In genomic region chr10:71213127-71213616, GRCh38 we compare ENCODE assay signal across 8 cellular contexts. TPM values are rescaled to one million over a fixed set of nuclear protein-coding genes. Genes with fewer than 3 reads are reported as not detected.
DNase-seq lines count a peak whose midpoint lies in the region; ATAC-seq and TF ChIP-seq lines count a peak whose summit lies in the region.

No MANE protein-coding gene starts in this region.

- peaks cover 14% of the 10 kb centered on the region for H3K4me1 Mint-ChIP-seq in activated T-cell treated with anti-CD3 and anti-CD28 coated beads, Interleukin-2, amount 50 U/mL, for 72 hours (ENCODE audit: low read depth)

- H3K36me3 ChIP-seq in neural cell (ENCODE audit: insufficient read depth, low read length) = no peaks in the 10 kb centered on the region
- no peaks in the 10 kb centered on the region for H3K36me3 ChIP-seq in aorta (ENCODE audit: control insufficient read depth in 1 of 2, insufficient read depth in 2 of 2, low read length in 1 of 2)

- H3K9me3 Mint-ChIP-seq in activated T-cell treated with anti-CD3 and anti-CD28 coated beads, Interleukin-2, amount 50 U/mL, for 72 hours = no peaks in the 10 kb centered on the region

- ATAC-seq in activated T-cell treated with anti-CD3 and anti-CD28 coated beads, Interleukin-2, amount 50 U/mL, for 72 hours (replicated peaks in 1 of 2) = peak; percentile 59 to 63
- ATAC-seq in foreskin keratinocyte (peak; percentile 23), aorta (ENCODE audit: low FRiP score) (no peak)

- peak overlapping the region; percentile 59 to 72 for H3K4me3 Mint-ChIP-seq in activated T-cell treated with anti-CD3 and anti-CD28 coated beads, Interleukin-2, amount 50 U/mL, for 72 hours

- H3K27ac ChIP-seq in foreskin keratinocyte (no peak overlapping the region), neural cell (ENCODE audit: low read length) (no peak overlapping the region), aorta (ENCODE audit: low read depth in 1 of 2, low read length in 2 of 2) (peak overlapping the region in 1 of 2 donors; percentile 65)

- TF ChIP-seq CTCF in foreskin keratinocyte (conservative IDR thresholded peaks at IDR 0.05) (no peak), neural cell (IDR thresholded peaks at IDR 0.05; ENCODE audit: poor library complexity, severe bottlenecking) (no peak), GM10248 (IDR thresholded peaks at IDR 0.05; ENCODE audit: control extremely low read depth, extremely low read depth, low read depth, missing control alignments) (no peak)

- H3K4me1 ChIP-seq in foreskin keratinocyte = peaks cover 3% of the 10 kb centered on the region
- peaks cover 0 to 3% of the 10 kb centered on the region in 2 donors for H3K4me1 ChIP-seq in aorta (ENCODE audit: control insufficient read depth in 1 of 2, insufficient read depth in 2 of 2, low read length in 2 of 2)

- no peaks in the 10 kb centered on the region for H3K9me2 ChIP-seq in neural cell (ENCODE audit: insufficient read depth, low read length)

- no peak overlapping the region for H3K27ac Mint-ChIP-seq in activated T-cell treated with anti-CD3 and anti-CD28 coated beads, Interleukin-2, amount 50 U/mL, for 72 hours

- POLR2A ChIA-PET in GM10248 (lab: Yijun Ruan, JAX) = no interaction called here

- WGBS in aorta, 2 donors = 0% methylated on average over 36 of the region's 36 CpGs

- no peaks in the 10 kb centered on the region for H3K36me3 Mint-ChIP-seq in activated T-cell treated with anti-CD3 and anti-CD28 coated beads, Interleukin-2, amount 50 U/mL, for 72 hours (ENCODE audit: insufficient read depth in 2 of 2)

- peak overlapping the region; percentile 55 for H3K9ac ChIP-seq in neural cell (ENCODE audit: low read length)

- H3K27me3 Mint-ChIP-seq in activated T-cell treated with anti-CD3 and anti-CD28 coated beads, Interleukin-2, amount 50 U/mL, for 72 hours (ENCODE audit: low read depth) = peaks cover 65% of the 10 kb centered on the region

- peak overlapping the region; percentile 42 for H2AFZ ChIP-seq in neural cell (ENCODE audit: low read depth, low read length)

- H3K27me3 ChIP-seq in foreskin keratinocyte (peaks cover 67% of the 10 kb centered on the region), neural cell (ENCODE audit: insufficient read depth, low read depth, low read length) (peaks cover 58% of the 10 kb centered on the region), aorta (ENCODE audit: control insufficient read depth in 1 of 2, insufficient read depth in 2 of 2, low read length in 1 of 2) (no peaks in the 10 kb centered on the region)

- H3K79me2 ChIP-seq in neural cell (replicated peaks; ENCODE audit: insufficient read depth, low read length) = no peaks in the 10 kb centered on the region

- TF ChIP-seq RAD21 in neural cell (conservative IDR thresholded peaks at IDR 0.05) = no peak

- peak; percentile 25 for DNase-seq in SIG-M5 treated with dmso at 0.1 percent for 504 hours (lab: John Stamatoyannopoulos, UW; ENCODE audit: unreplicated experiment)
- no peak for DNase-seq in SIG-M5 (lab: John Stamatoyannopoulos, UW)
- peak; percentile 12 for DNase-seq in NCI-H2107 treated with DMSO at 0.1 percent for 48 hours (lab: John Stamatoyannopoulos, UW; ENCODE audit: unreplicated experiment)
- DNase-seq in activated T-cell treated with anti-CD3 and anti-CD28 coated beads, Interleukin-2, amount 50 U/mL, for 72 hours = peak; percentile 55 to 59
- DNase-seq in foreskin keratinocyte = peak; percentile 66 to 81
- peak; percentile 73 to 82 for DNase-seq in aorta
- DNase-seq in GM10248 (ENCODE audit: extremely low spot score) = no peak

- H3K9me3 ChIP-seq in neural cell (ENCODE audit: low read length) (no peaks in the 10 kb centered on the region), aorta (ENCODE audit: control insufficient read depth, low read length) (no peaks in the 10 kb centered on the region)

- peaks cover 7% of the 10 kb centered on the region for H3F3A ChIP-seq in neural cell (ENCODE audit: insufficient read depth, low read length, poor library complexity, severe bottlenecking)

- intact Hi-C loops in aorta (cut with DNase I) = loop anchor here (2.0 to 5.0 kb wide), 3 partner anchors 22 to 54 kb away; no protein-coding TSS in a partner anchor

- H3K4me2 ChIP-seq in neural cell (ENCODE audit: low read length) = peak overlapping the region; percentile 84

- CTCF ChIA-PET in GM10248 (lab: Yijun Ruan, JAX) = no interaction called here

- no peak for TF ChIP-seq EP300 in neural cell (conservative IDR thresholded peaks at IDR 0.05; ENCODE audit: poor library complexity, severe bottlenecking)

- peak overlapping the region; percentile 84 for H3K4me3 ChIP-seq in neural cell (ENCODE audit: low read length)
- peak overlapping the region; percentile 54 to 71 for H3K4me3 ChIP-seq in aorta (ENCODE audit: low read length in 2 of 2)

- H4K20me1 ChIP-seq in neural cell (ENCODE audit: insufficient read depth) = no peaks in the 10 kb centered on the region

TF ChIP-seq in neural cell, 6 proteins besides CTCF, POLR2A, EP300 and RAD21:
- TF ChIP-seq SMC3 (conservative IDR thresholded peaks at IDR 0.05; ENCODE audit: poor library complexity) = no peak
- no peak for TF ChIP-seq REST (IDR thresholded peaks at IDR 0.05; ENCODE audit: borderline replicate concordance)
- TF ChIP-seq TAF1 (IDR thresholded peaks at IDR 0.05; ENCODE audit: low read depth) = no peak
- no peak for TF ChIP-seq MXI1 (conservative IDR thresholded peaks at IDR 0.05; ENCODE audit: poor library complexity, severe bottlenecking)
- no peak for TF ChIP-seq POLR2AphosphoS5 (IDR thresholded peaks at IDR 0.05)
- TF ChIP-seq EZH2 (IDR thresholded peaks at IDR 0.05; ENCODE audit: borderline replicate concordance, insufficient read depth, low read length, poor library complexity, severe bottlenecking) = no peak
TF ChIP-seq in neural cell: peak in this region for 0.

RNA-seq across cellular contexts. Expression of gene UNC5B, which starts 0.8 kb away (rescaled TPM):
- under 1 TPM; 0.05 to 0.12 TPM for total RNA-seq in activated T-cell treated with anti-CD3 and anti-CD28 coated beads, Interleukin-2, amount 50 U/mL, for 72 hours
- total RNA-seq in foreskin keratinocyte (0.67 and 0.75 TPM in 2 replicates), aorta (10 to 100 TPM in 1 of 2 donors, 1 to 10 TPM in 1; 7.9 to 13.0 TPM)
- polyA plus RNA-seq in foreskin keratinocyte (0.28 and 0.30 TPM in 2 replicates), neural cell (1.8 and 2.0 TPM in 2 replicates), aorta (1 to 10 TPM; 2.9 to 9.1 TPM)
- polyA minus RNA-seq in neural cell = 1.9 TPM in 2 replicates

Comparison
In these comparisons a context has a peak if more than half of its experiments do, and no peak if none do; other contexts are left out.
1. DNase-seq: peak in SIG-M5 treated with dmso at 0.1 percent for 504 hours (single experiment), NCI-H2107 treated with DMSO at 0.1 percent for 48 hours (single experiment), activated T-cell treated with anti-CD3 and anti-CD28 coated beads, Interleukin-2, amount 50 U/mL, for 72 hours (2 of 2), foreskin keratinocyte (2 of 2) and aorta (2 of 2); none in SIG-M5 (single experiment) and GM10248 (single experiment).